25 cellular contexts compared by ENCODE assay signal in the genomic region with DNA sequence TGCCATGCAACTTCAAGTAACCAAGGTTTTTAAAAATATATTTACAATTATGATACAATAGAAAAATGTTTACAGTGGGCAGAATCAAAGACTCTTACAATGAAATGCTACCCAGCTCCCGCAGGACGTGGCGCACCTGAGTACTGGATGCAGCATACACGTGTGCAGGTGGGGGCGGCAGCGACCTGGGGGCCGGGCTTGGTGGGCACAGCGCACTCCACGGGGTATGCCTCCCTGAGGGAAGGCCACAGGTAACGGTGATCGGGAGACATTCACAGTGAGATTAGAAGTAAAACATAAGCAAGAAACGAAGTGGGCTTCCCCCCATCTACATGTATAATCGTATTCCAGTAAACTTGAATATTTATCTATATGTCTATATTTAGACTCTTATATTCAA.
"Had no signal": no experiment of that assay in that cellular context is flagged by ENCODE, and none has a peak within 500 bp of the region (broad histone marks: within the 10 kb centered on the region; RNA-seq: fewer than 3 reads in every experiment).

No MANE protein-coding gene starts in this region.

- H3K27ac Mint-ChIP-seq: activated CD4-positive, alpha-beta memory T cell treated with anti-CD3 and anti-CD28 coated beads, Interleukin-2, amount 10 ng/mL, durations not matched to agents 7 days and 5 days; activated CD4-positive, alpha-beta T cell treated with anti-CD3 and anti-CD28 coated beads for 36 hours; activated CD4-positive, alpha-beta T cell treated with anti-CD3 and anti-CD28 coated beads, Interleukin-2, amount 10 ng/mL, durations not matched to agents 24 days and 14 days; activated naive CD4-positive, alpha-beta T cell treated with anti-CD3 and anti-CD28 coated beads, Interleukin-2, amount 10 ng/mL, durations not matched to agents 7 days and 5 days; activated naive CD4-positive, alpha-beta T cell treated with anti-CD3 and anti-CD28 coated beads, Interleukin-2, amount 50 U/mL, for 72 hours; activated naive CD8-positive, alpha-beta T cell treated with anti-CD3 and anti-CD28 coated beads, Interleukin-2, amount 10 ng/mL, durations not matched to agents 7 days and 5 days; activated T-cell treated with anti-CD3 and anti-CD28 coated beads, Interleukin-2, amount 50 U/mL, for 24 hours; activated T-cell treated with anti-CD3 and anti-CD28 coated beads, Interleukin-2, amount 50 U/mL, for 72 hours; brain; dendritic cell treated with granulocyte-macrophage colony-stimulating factor and Interleukin-4, amounts not matched to agents 40 ng/mL and 50 ng/mL, for 4 days; T-helper 17 cell had no signal

- ATAC-seq: activated CD4-positive, alpha-beta T cell treated with anti-CD3 and anti-CD28 coated beads for 36 hours; activated naive CD4-positive, alpha-beta T cell treated with anti-CD3 and anti-CD28 coated beads, Interleukin-2, amount 50 U/mL, for 72 hours; activated T-cell treated with anti-CD3 and anti-CD28 coated beads, Interleukin-2, amount 50 U/mL, for 72 hours; T-helper 17 cell had no signal

- H3K4me1 Mint-ChIP-seq: activated CD4-positive, alpha-beta memory T cell treated with anti-CD3 and anti-CD28 coated beads, Interleukin-2, amount 10 ng/mL, durations not matched to agents 7 days and 5 days; activated CD4-positive, alpha-beta T cell treated with anti-CD3 and anti-CD28 coated beads for 36 hours; activated CD4-positive, alpha-beta T cell treated with anti-CD3 and anti-CD28 coated beads, Interleukin-2, amount 10 ng/mL, durations not matched to agents 24 days and 14 days; activated naive CD4-positive, alpha-beta T cell treated with anti-CD3 and anti-CD28 coated beads, Interleukin-2, amount 10 ng/mL, durations not matched to agents 7 days and 5 days; activated naive CD8-positive, alpha-beta T cell treated with anti-CD3 and anti-CD28 coated beads, Interleukin-2, amount 10 ng/mL, durations not matched to agents 7 days and 5 days; brain; central memory CD8-positive, alpha-beta T cell; T-helper 17 cell had no signal

- H3K9me3 ChIP-seq: ascending aorta had no signal

- H3K4me1 ChIP-seq: ascending aorta had no signal

- DNase-seq: activated CD4-positive, alpha-beta T cell treated with anti-CD3 and anti-CD28 coated beads for 36 hours; activated CD4-positive, alpha-beta T cell treated with anti-CD3 and anti-CD28 coated beads, Interleukin-2, amount 10 ng/mL, durations not matched to agents 24 days and 14 days; activated CD4-positive, CD25-positive, alpha-beta regulatory T cell; activated CD4-positive, CD25-positive, alpha-beta regulatory T cell treated with anti-CD3 and anti-CD28 coated beads, Interleukin-2, amount 50 U/mL, for 72 hours; activated CD8-positive, alpha-beta memory T cell treated with anti-CD3 and anti-CD28 coated beads, Interleukin-2, amount 50 U/mL, for 48 hours; activated gamma-delta T cell; activated naive CD4-positive, alpha-beta T cell; activated naive CD4-positive, alpha-beta T cell treated with anti-CD3 and anti-CD28 coated beads, Interleukin-2, amount 10 ng/mL, durations not matched to agents 7 days and 5 days; activated naive CD8-positive, alpha-beta T cell treated with anti-CD3 and anti-CD28 coated beads, Interleukin-2, amount 10 ng/mL, durations not matched to agents 7 days and 5 days; activated T-cell treated with anti-CD3 and anti-CD28 coated beads for 4 hours; activated T-cell treated with anti-CD3 and anti-CD28 coated beads, Interleukin-2, amount 50 U/mL, for 24 hours; activated T-cell treated with anti-CD3 and anti-CD28 coated beads, Interleukin-2, amount 50 U/mL, for 72 hours; dorsolateral prefrontal cortex; effector memory CD4-positive, alpha-beta T cell; endodermal cell; foreskin fibroblast; T-helper 1 cell; T-helper 17 cell had no signal

- H3K36me3 ChIP-seq: ascending aorta had no signal

- H3K9me3 Mint-ChIP-seq: activated CD4-positive, alpha-beta memory T cell treated with anti-CD3 and anti-CD28 coated beads, Interleukin-2, amount 10 ng/mL, durations not matched to agents 7 days and 5 days; activated CD4-positive, alpha-beta T cell treated with anti-CD3 and anti-CD28 coated beads, Interleukin-2, amount 10 ng/mL, durations not matched to agents 24 days and 14 days; activated naive CD4-positive, alpha-beta T cell treated with anti-CD3 and anti-CD28 coated beads, Interleukin-2, amount 10 ng/mL, durations not matched to agents 7 days and 5 days; activated naive CD4-positive, alpha-beta T cell treated with anti-CD3 and anti-CD28 coated beads, Interleukin-2, amount 50 U/mL, for 72 hours; activated naive CD8-positive, alpha-beta T cell treated with anti-CD3 and anti-CD28 coated beads, Interleukin-2, amount 10 ng/mL, durations not matched to agents 7 days and 5 days; activated T-cell treated with anti-CD3 and anti-CD28 coated beads, Interleukin-2, amount 50 U/mL, for 24 hours; activated T-cell treated with anti-CD3 and anti-CD28 coated beads, Interleukin-2, amount 50 U/mL, for 72 hours; brain; central memory CD8-positive, alpha-beta T cell; dendritic cell treated with granulocyte-macrophage colony-stimulating factor and Interleukin-4, amounts not matched to agents 40 ng/mL and 50 ng/mL, for 4 days had no signal

- H3K27ac ChIP-seq: ascending aorta, coronary artery, dorsolateral prefrontal cortex had no signal

- H3K27me3 Mint-ChIP-seq: activated CD4-positive, alpha-beta memory T cell treated with anti-CD3 and anti-CD28 coated beads, Interleukin-2, amount 10 ng/mL, durations not matched to agents 7 days and 5 days; activated CD4-positive, alpha-beta T cell treated with anti-CD3 and anti-CD28 coated beads for 36 hours; activated CD4-positive, alpha-beta T cell treated with anti-CD3 and anti-CD28 coated beads, Interleukin-2, amount 10 ng/mL, durations not matched to agents 24 days and 14 days; activated naive CD4-positive, alpha-beta T cell treated with anti-CD3 and anti-CD28 coated beads, Interleukin-2, amount 10 ng/mL, durations not matched to agents 7 days and 5 days; activated naive CD8-positive, alpha-beta T cell treated with anti-CD3 and anti-CD28 coated beads, Interleukin-2, amount 10 ng/mL, durations not matched to agents 7 days and 5 days; activated T-cell treated with anti-CD3 and anti-CD28 coated beads, Interleukin-2, amount 50 U/mL, for 24 hours; brain; central memory CD8-positive, alpha-beta T cell; dendritic cell treated with granulocyte-macrophage colony-stimulating factor and Interleukin-4, amounts not matched to agents 40 ng/mL and 50 ng/mL, for 4 days; T-helper 17 cell had no signal

- H3K27me3 ChIP-seq: ascending aorta, dorsolateral prefrontal cortex had no signal

- H3K36me3 Mint-ChIP-seq: activated naive CD4-positive, alpha-beta T cell treated with anti-CD3 and anti-CD28 coated beads, Interleukin-2, amount 10 ng/mL, durations not matched to agents 7 days and 5 days; activated naive CD4-positive, alpha-beta T cell treated with anti-CD3 and anti-CD28 coated beads, Interleukin-2, amount 50 U/mL, for 72 hours; activated naive CD8-positive, alpha-beta T cell treated with anti-CD3 and anti-CD28 coated beads, Interleukin-2, amount 10 ng/mL, durations not matched to agents 7 days and 5 days; brain had no signal

- H3K4me3 ChIP-seq: ascending aorta, coronary artery, dorsolateral prefrontal cortex had no signal

- H3K4me3 Mint-ChIP-seq: activated CD4-positive, alpha-beta memory T cell treated with anti-CD3 and anti-CD28 coated beads, Interleukin-2, amount 10 ng/mL, durations not matched to agents 7 days and 5 days; activated CD4-positive, alpha-beta T cell treated with anti-CD3 and anti-CD28 coated beads for 36 hours; activated CD4-positive, alpha-beta T cell treated with anti-CD3 and anti-CD28 coated beads, Interleukin-2, amount 10 ng/mL, durations not matched to agents 24 days and 14 days; activated naive CD4-positive, alpha-beta T cell treated with anti-CD3 and anti-CD28 coated beads, Interleukin-2, amount 10 ng/mL, durations not matched to agents 7 days and 5 days; activated naive CD8-positive, alpha-beta T cell treated with anti-CD3 and anti-CD28 coated beads, Interleukin-2, amount 10 ng/mL, durations not matched to agents 7 days and 5 days; activated T-cell treated with anti-CD3 and anti-CD28 coated beads, Interleukin-2, amount 50 U/mL, for 24 hours; activated T-cell treated with anti-CD3 and anti-CD28 coated beads, Interleukin-2, amount 50 U/mL, for 72 hours; brain; central memory CD8-positive, alpha-beta T cell; dendritic cell treated with granulocyte-macrophage colony-stimulating factor and Interleukin-4, amounts not matched to agents 40 ng/mL and 50 ng/mL, for 4 days; endodermal cell; T-helper 17 cell had no signal
